Comparison of ENCODE assay signal across 8 cellular contexts in genomic region chr18:46071894-46072867, GRCh38. TPM values are rescaled to one million over a fixed set of nuclear protein-coding genes. Genes with fewer than 3 reads are reported as not detected.
DNase-seq lines count a peak whose midpoint lies in the region; ATAC-seq, FAIRE-seq and TF ChIP-seq lines count a peak whose summit lies in the region.

A gene with protein sequence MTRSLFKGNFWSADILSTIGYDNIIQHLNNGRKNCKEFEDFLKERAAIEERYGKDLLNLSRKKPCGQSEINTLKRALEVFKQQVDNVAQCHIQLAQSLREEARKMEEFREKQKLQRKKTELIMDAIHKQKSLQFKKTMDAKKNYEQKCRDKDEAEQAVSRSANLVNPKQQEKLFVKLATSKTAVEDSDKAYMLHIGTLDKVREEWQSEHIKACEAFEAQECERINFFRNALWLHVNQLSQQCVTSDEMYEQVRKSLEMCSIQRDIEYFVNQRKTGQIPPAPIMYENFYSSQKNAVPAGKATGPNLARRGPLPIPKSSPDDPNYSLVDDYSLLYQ (minus strand): TSS chr18:46072260. CDS start chr18:46072188, 72 bp downstream.

- peak within 1 kb of the TSS; percentile 64 for H3K4me3 Mint-ChIP-seq in Calu3 (ENCODE audit: low read depth, unreplicated experiment)

- BruUV-seq in Calu3 (replicated peaks; lab: Mats Ljungman, UMichigan) (no TSS peak), HepG2 (replicated peaks; lab: Mats Ljungman, UMichigan) (no TSS peak)

- peaks cover 24% of the 10 kb centered on the region for H3K4me1 Mint-ChIP-seq in Calu3 (ENCODE audit: low read depth, unreplicated experiment)

- H3K9me3 Mint-ChIP-seq in Calu3 (ENCODE audit: low read depth, unreplicated experiment), result no peaks in the 10 kb centered on the region

- TF ChIP-seq EP300 in HepG2 (IDR thresholded peaks at IDR 0.05; ENCODE audit: low read depth in 2 of 2, low read length in 2 of 2) (no peak), HepG2 (CRISPR knock-in tag; IDR thresholded peaks at IDR 0.05; ENCODE audit: borderline replicate concordance) (no peak)

- H3K27me3 Mint-ChIP-seq in Calu3 (ENCODE audit: unreplicated experiment), result no peaks in the 10 kb centered on the region

- POLR2A ChIA-PET in HepG2 (lab: Yijun Ruan, JAX), result no interaction called here

- H3K36me3 ChIP-seq in HepG2 (replicated peaks in 1 of 2; ENCODE audit: control insufficient read depth in 1 of 2, insufficient read depth in 2 of 2, low read length in 2 of 2), result 0 out of 5 replicates have a peak, but pooled peaks cover 0 to under 1% of the 10 kb centered on the region in 2 experiments

- whole genome bisulfite sequencing in HepG2 (ENCODE audit: low lambda C conversion rate), result 28% methylated on average over 29 of the region's 87 CpGs

- peaks cover 31% of the 10 kb centered on the region for H3K36me3 Mint-ChIP-seq in Calu3 (ENCODE audit: insufficient read depth, unreplicated experiment)

- peaks cover 9% of the 10 kb centered on the region; the same call in 1 of the 2 replicates for H4K20me1 ChIP-seq in HepG2 (ENCODE audit: insufficient read depth, low read length)

- peaks cover 12 to 39% of the 10 kb centered on the region in 2 experiments; a peak in 4 of 5 replicates for H3K27me3 ChIP-seq in HepG2 (ENCODE audit: control insufficient read depth in 1 of 2, insufficient read depth in 2 of 2, low read length in 2 of 2)

- TF ChIP-seq RAD21 in HepG2 (CRISPR knock-in tag; IDR thresholded peaks at IDR 0.05), result no peak

- H3K4me3 ChIP-seq in choroid plexus epithelial cell (ENCODE audit: low read depth, low read length) (peak within 1 kb of the TSS; percentile 78), HepG2 (replicated peaks in 1 of 3; ENCODE audit: insufficient read depth in 1 of 3, low read depth in 2 of 3, low read length in 3 of 3) (peak within 1 kb of the TSS; percentile 54 to 72 (median 54))

- TF ChIP-seq CTCF in Calu3 (IDR thresholded peaks at IDR 0.05; ENCODE audit: unreplicated experiment) (no peak), choroid plexus epithelial cell (conservative IDR thresholded peaks at IDR 0.05; ENCODE audit: low read depth, low read length) (peak; percentile 22), HepG2 (CRISPR knock-in tag; IDR thresholded peaks at IDR 0.05) (0 out of 2 replicates have a peak, but pooled peaks have one; percentile 14)

- no peak for FAIRE-seq in HepG2 (lab: Jason Lieb, UNC)

- peaks cover 21% of the 10 kb centered on the region for H3K4me1 ChIP-seq in HepG2 (ENCODE audit: insufficient read depth, low read length)

- peak; percentile 64 for ATAC-seq in GM21619 (IDR thresholded peaks at IDR 0.05; ENCODE audit: unreplicated experiment)
- peak; percentile 78 for ATAC-seq in HepG2

- in situ Hi-C loops in HepG2 (cut with HindIII; ENCODE audit: extremely low pct_ligation_motif_present, low pct_unique_long_range_greater_than_20kb), result loop anchor here (5.0 to 10.0 kb wide), 2 partner anchors 105 to 377 kb away; partner anchors contain the start of gene EPG5

- CTCF ChIA-PET in Calu3 (lab: Charles Lee), result no interaction called here
- CTCF ChIA-PET in HepG2 (lab: Yijun Ruan, JAX; ENCODE audit: low intra/inter-chr PET ratio, low total read pairs), result no interaction called here

- H3K4me2 ChIP-seq in HepG2 (ENCODE audit: low read depth, low read length), result peak within 1 kb of the TSS; percentile 77

- H3K9me3 ChIP-seq in HepG2 (ENCODE audit: low read length), result no peaks in the 10 kb centered on the region

- no peak within 1 kb of the TSS for H3K27ac ChIP-seq in HepG2 (ENCODE audit: extremely low read length, insufficient read depth, low read length)

- no peak within 1 kb of the TSS for H2AFZ ChIP-seq in HepG2 (ENCODE audit: low read length)

- no peak within 1 kb of the TSS for H3K27ac Mint-ChIP-seq in Calu3 (ENCODE audit: unreplicated experiment)

- H3K79me2 ChIP-seq in HepG2 (ENCODE audit: insufficient read depth, low read length), result no peaks in the 10 kb centered on the region

- peak within 1 kb of the TSS; percentile 54 for H3K9ac ChIP-seq in HepG2 (ENCODE audit: insufficient read depth, low read depth, low read length)

- TF ChIP-seq POLR2A in HepG2 (IDR thresholded peaks at IDR 0.05; ENCODE audit: insufficient read depth in 1 of 2, low read depth in 2 of 2, low read length in 2 of 2), result no peak

- DNase-seq in Calu3 (peak; percentile 61), M059J (ENCODE audit: low read depth) (peak; percentile 53), choroid plexus epithelial cell (ENCODE audit: low read depth) (peak; percentile 67), HepG2 (ENCODE audit: low spot score) (no peak), NCI-H446 treated with DMSO at 0.1 percent for 48 hours (lab: John Stamatoyannopoulos, UW) (no peak)
- peak; percentile 41 to 53 for DNase-seq in activated CD4-positive, alpha-beta T cell treated with anti-CD3 and anti-CD28 coated beads for 24 hours (ENCODE audit: low read depth in 2 of 2)
- peak; percentile 70 for DNase-seq in stimulated activated CD4-positive, alpha-beta T cell treated with anti-CD3 and anti-CD28 coated beads, Interleukin-4, amount 100 ng/mL, for 24 hours

- intact Hi-C loops in Calu3 (cut with micrococcal nuclease; ENCODE audit: unreplicated experiment) (loop anchor here (2.0 to 5.0 kb wide), 4 partner anchors 80 to 405 kb away; no protein-coding TSS in a partner anchor), HepG2 (cut with micrococcal nuclease; ENCODE audit: unreplicated experiment) (loop anchor here (1.0 to 10.0 kb wide), 4 partner anchors 92 to 407 kb away; partner anchors contain the start of gene EPG5)

TF ChIP-seq in HepG2, 621 proteins besides CTCF, POLR2A, EP300 and RAD21 (continues in another document):
- TF ChIP-seq, protein P1, sequence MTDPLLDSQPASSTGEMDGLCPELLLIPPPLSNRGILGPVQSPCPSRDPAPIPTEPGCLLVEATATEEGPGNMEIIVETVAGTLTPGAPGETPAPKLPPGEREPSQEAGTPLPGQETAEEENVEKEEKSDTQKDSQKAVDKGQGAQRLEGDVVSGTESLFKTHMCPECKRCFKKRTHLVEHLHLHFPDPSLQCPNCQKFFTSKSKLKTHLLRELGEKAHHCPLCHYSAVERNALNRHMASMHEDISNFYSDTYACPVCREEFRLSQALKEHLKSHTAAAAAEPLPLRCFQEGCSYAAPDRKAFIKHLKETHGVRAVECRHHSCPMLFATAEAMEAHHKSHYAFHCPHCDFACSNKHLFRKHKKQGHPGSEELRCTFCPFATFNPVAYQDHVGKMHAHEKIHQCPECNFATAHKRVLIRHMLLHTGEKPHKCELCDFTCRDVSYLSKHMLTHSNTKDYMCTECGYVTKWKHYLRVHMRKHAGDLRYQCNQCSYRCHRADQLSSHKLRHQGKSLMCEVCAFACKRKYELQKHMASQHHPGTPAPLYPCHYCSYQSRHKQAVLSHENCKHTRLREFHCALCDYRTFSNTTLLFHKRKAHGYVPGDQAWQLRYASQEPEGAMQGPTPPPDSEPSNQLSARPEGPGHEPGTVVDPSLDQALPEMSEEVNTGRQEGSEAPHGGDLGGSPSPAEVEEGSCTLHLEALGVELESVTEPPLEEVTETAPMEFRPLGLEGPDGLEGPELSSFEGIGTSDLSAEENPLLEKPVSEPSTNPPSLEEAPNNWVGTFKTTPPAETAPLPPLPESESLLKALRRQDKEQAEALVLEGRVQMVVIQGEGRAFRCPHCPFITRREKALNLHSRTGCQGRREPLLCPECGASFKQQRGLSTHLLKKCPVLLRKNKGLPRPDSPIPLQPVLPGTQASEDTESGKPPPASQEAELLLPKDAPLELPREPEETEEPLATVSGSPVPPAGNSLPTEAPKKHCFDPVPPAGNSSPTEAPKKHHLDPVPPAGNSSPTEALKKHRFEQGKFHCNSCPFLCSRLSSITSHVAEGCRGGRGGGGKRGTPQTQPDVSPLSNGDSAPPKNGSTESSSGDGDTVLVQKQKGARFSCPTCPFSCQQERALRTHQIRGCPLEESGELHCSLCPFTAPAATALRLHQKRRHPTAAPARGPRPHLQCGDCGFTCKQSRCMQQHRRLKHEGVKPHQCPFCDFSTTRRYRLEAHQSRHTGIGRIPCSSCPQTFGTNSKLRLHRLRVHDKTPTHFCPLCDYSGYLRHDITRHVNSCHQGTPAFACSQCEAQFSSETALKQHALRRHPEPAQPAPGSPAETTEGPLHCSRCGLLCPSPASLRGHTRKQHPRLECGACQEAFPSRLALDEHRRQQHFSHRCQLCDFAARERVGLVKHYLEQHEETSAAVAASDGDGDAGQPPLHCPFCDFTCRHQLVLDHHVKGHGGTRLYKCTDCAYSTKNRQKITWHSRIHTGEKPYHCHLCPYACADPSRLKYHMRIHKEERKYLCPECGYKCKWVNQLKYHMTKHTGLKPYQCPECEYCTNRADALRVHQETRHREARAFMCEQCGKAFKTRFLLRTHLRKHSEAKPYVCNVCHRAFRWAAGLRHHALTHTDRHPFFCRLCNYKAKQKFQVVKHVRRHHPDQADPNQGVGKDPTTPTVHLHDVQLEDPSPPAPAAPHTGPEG (CRISPR knock-in tag; IDR thresholded peaks at IDR 0.05), result no peak
- peak; percentile 38; the same call in 1 of the 2 replicates for TF ChIP-seq ZFY (CRISPR knock-in tag; IDR thresholded peaks at IDR 0.05)
- peak; percentile 41; the same call in 1 of the 2 replicates for TF ChIP-seq ZNF430 (CRISPR knock-in tag; IDR thresholded peaks at IDR 0.05)

RNA-seq across cellular contexts. Expression of the gene that starts here (rescaled TPM):
- 2.6 TPM in 2 replicates for total RNA-seq in Calu3 (2022)
- total RNA-seq in M059J (2014; rRNA removed; shearing (Covaris generic)), result 0.76 and 1.3 TPM in 2 replicates
- 0.27 and 0.51 TPM in 2 replicates for total RNA-seq in HepG2 (2016; rRNA removed; fragmentation: Illumina TruSeq; extraction: Trizol)
- 0.18 TPM in 1 of 2 replicates, not detected in the other for total RNA-seq in HepG2 (2016; cell fraction: cytosol; rRNA removed; fragmentation: Illumina TruSeq; extraction: Trizol; ENCODE audit: low read depth)
- total RNA-seq in HepG2 (2016; cell fraction: insoluble cytoplasmic fraction; rRNA removed; fragmentation: Illumina TruSeq; extraction: Trizol), result 0.22 and 0.30 TPM in 2 replicates
- total RNA-seq in HepG2 (2016; cell fraction: membrane; rRNA removed; fragmentation: Illumina TruSeq; extraction: Trizol), result 0.12 and 0.17 TPM in 2 replicates
- total RNA-seq in HepG2 (2016; cell fraction: nucleus; rRNA removed; fragmentation: Illumina TruSeq; extraction: Trizol), result 0.16 and 0.19 TPM in 2 replicates
- polyA plus RNA-seq in HepG2 (2011; rRNA removed), result 0.24 and 0.25 TPM in 2 replicates
- polyA plus RNA-seq in HepG2 (2011; cell fraction: cytosol; rRNA removed), result 0.16 and 0.29 TPM in 2 replicates
- 0.06 and 0.10 TPM in 2 replicates for polyA plus RNA-seq in HepG2 (2011; cell fraction: nucleus; rRNA removed)
- polyA plus RNA-seq in HepG2 (2012), result 0.36 and 0.37 TPM in 2 replicates
- polyA plus RNA-seq in HepG2 (2016; cell fraction: cytosol; fragmentation: Illumina TruSeq; extraction: Trizol; ENCODE audit: low read depth), result not detected in 2 replicates
- 0.38 and 0.43 TPM in 2 replicates for polyA plus RNA-seq in HepG2 (2016; cell fraction: insoluble cytoplasmic fraction; fragmentation: Illumina TruSeq; extraction: Trizol; ENCODE audit: low read depth)
- polyA plus RNA-seq in HepG2 (2016; cell fraction: membrane; fragmentation: Illumina TruSeq; extraction: Trizol; ENCODE audit: low read depth), result 0.08 and 0.09 TPM in 2 replicates
- polyA plus RNA-seq in HepG2 (2016; cell fraction: nucleus; fragmentation: Illumina TruSeq; extraction: Trizol; ENCODE audit: insufficient read depth, low read depth), result 0.53 and 0.56 TPM in 2 replicates
- 0.28 and 1.0 TPM in 2 replicates for polyA minus RNA-seq in HepG2 (2011; rRNA and poly(A)+ RNA removed; ENCODE audit: low replicate concordance)
- polyA minus RNA-seq in HepG2 (2011; cell fraction: cytosol; rRNA and poly(A)+ RNA removed), result 0.99 TPM in 1 of 2 replicates, not detected in the other
- 0.37 TPM in 1 of 2 replicates, not detected in the other for polyA minus RNA-seq in HepG2 (2011; cell fraction: nucleus; rRNA and poly(A)+ RNA removed)

Comparison
In these comparisons a context has a peak if more than half of its experiments do, and no peak if none do; other contexts are left out.
1. DNase-seq: peak in Calu3 (single experiment), M059J (single experiment), activated CD4-positive, alpha-beta T cell treated with anti-CD3 and anti-CD28 coated beads for 24 hours (2 of 2), choroid plexus epithelial cell (single experiment) and stimulated activated CD4-positive, alpha-beta T cell treated with anti-CD3 and anti-CD28 coated beads, Interleukin-4, amount 100 ng/mL, for 24 hours (single experiment); none in HepG2 (single experiment) and NCI-H446 treated with DMSO at 0.1 percent for 48 hours (single experiment).